In the genomic region with DNA sequence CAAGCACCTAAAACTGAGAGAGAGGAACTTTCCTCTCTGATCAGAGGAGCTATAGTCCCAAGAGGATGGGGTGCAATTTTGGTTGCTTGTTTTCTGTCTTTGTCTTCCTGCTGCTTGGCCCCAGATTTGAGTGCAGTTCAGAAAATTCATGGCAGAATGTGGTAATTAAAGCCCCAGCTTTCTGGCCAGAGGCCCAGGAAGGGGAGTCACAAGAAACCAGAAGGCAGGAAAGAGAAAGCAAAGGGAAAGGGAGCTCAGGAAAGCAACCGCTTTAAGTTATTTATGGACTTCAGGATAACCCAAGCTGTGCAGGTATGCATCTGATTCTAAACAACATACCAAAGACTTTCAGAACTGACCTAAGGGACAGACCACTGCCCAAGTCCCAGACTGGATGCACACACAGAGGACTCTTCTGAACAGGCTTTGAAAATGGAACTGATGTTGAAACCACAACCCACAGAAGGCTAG, we compare ENCODE assay signal across 12 cellular contexts.
DNase-seq lines count a peak whose midpoint lies in the region; ATAC-seq and TF ChIP-seq lines count a peak whose summit lies in the region.
"Had no signal": no experiment of that assay in that cellular context is flagged by ENCODE, and none has a peak within 500 bp of the region (broad histone marks: within the 10 kb centered on the region; RNA-seq: fewer than 3 reads in every experiment).

No MANE protein-coding gene starts in this region.

- peak; percentile 77 for ATAC-seq in SK-N-SH treated with all-trans-retinoic acid at 6 μM for 48 hours
- ATAC-seq in left lobe of liver = no peak
- ATAC-seq in GM18505 (IDR thresholded peaks at IDR 0.05; ENCODE audit: unreplicated experiment) = no peak
- no peak for ATAC-seq in right lobe of liver
- ATAC-seq: foreskin keratinocyte; stimulated activated naive B cell treated with anti-CD40 and anti-IgM and Interleukin-4, amounts not matched to agents 10 μg/mL and 1 μg/mL and 100 μg/mL, for 72 hours had no signal

- no peaks in the 10 kb centered on the region for H3K27me3 ChIP-seq in A673 (replicated peaks; ENCODE audit: insufficient read depth, low read depth, low read length, poor library complexity)
- H3K27me3 ChIP-seq in H9 (ENCODE audit: insufficient read depth, low read length) = no peaks in the 10 kb centered on the region
- H3K27me3 ChIP-seq in hepatocyte = no peaks in the 10 kb centered on the region
- no peaks in the 10 kb centered on the region for H3K27me3 ChIP-seq in right lobe of liver
- H3K27me3 ChIP-seq: BE2C, foreskin keratinocyte had no signal

- H2AK5ac ChIP-seq in H9 (ENCODE audit: insufficient read length, low read length) = no peak overlapping the region

- H3T11ph ChIP-seq in H9 (ENCODE audit: low read length) = no peak overlapping the region

- no peak overlapping the region for H3K4me3 Mint-ChIP-seq in H9
- H3K4me3 Mint-ChIP-seq: stimulated activated naive B cell treated with anti-CD40 and anti-IgM and Interleukin-4, amounts not matched to agents 10 μg/mL and 1 μg/mL and 100 μg/mL, for 72 hours had no signal

- no peaks in the 10 kb centered on the region for H3K23me2 ChIP-seq in H9 (ENCODE audit: insufficient read length, low read depth, low read length, poor library complexity, severe bottlenecking)

- H2BK15ac ChIP-seq in H9 (ENCODE audit: low read depth, low read length) = no peak overlapping the region

- no peak for TF ChIP-seq POLR2A in GM18505 (IDR thresholded peaks at IDR 0.05; ENCODE audit: borderline replicate concordance, extremely low read depth, insufficient read depth, insufficient read length)
- no peak for TF ChIP-seq POLR2A in right lobe of liver (IDR thresholded peaks at IDR 0.05)

- no TSS peak for BruUV-seq in A673 (replicated peaks; lab: Mats Ljungman, UMichigan)

- H3K18ac ChIP-seq in H9 (ENCODE audit: insufficient read length, low read depth, low read length) = no peak overlapping the region

- no peak overlapping the region for H4K5ac ChIP-seq in H9 (ENCODE audit: insufficient read length, low read depth, low read length)

- H3K56ac ChIP-seq in H9 (ENCODE audit: insufficient read length, low read depth, low read length) = no peak overlapping the region

- TF ChIP-seq CTCF in A673 (conservative IDR thresholded peaks at IDR 0.05; ENCODE audit: low read depth, low read length) (no peak), H9 (conservative IDR thresholded peaks at IDR 0.05) (no peak), hepatocyte (IDR thresholded peaks at IDR 0.05; ENCODE audit: poor library complexity) (no peak), right lobe of liver (IDR thresholded peaks at IDR 0.05) (no peak)

- no peak overlapping the region for H4K8ac ChIP-seq in H9 (replicated peaks; ENCODE audit: insufficient read length, low read depth, low read length)

- DNase-seq in A673 (ENCODE audit: low spot score) = peak; percentile 84
- DNase-seq in H9 = no peak
- no peak for DNase-seq in hepatocyte (ENCODE audit: low spot score)
- DNase-seq in left lobe of liver (ENCODE audit: low spot score) = no peak
- no peak for DNase-seq in RKO (ENCODE audit: low spot score)
- no peak for DNase-seq in right lobe of liver
- DNase-seq: BE2C; NK-92 treated with Interleukin-12 subunit alpha and Interleukin-12 subunit beta, amount 100 ng/mL, for 24 hours; stimulated activated naive B cell treated with anti-CD40 and anti-IgM and Interleukin-4, amounts not matched to agents 10 μg/mL and 1 μg/mL and 100 μg/mL, for 72 hours had no signal

- no peaks in the 10 kb centered on the region for H3K79me1 ChIP-seq in H9 (ENCODE audit: insufficient read depth, low read depth, low read length, poor library complexity, severe bottlenecking)

- H3K79me2 ChIP-seq in H9 (ENCODE audit: insufficient read depth, low read length) (no peaks in the 10 kb centered on the region), hepatocyte (no peaks in the 10 kb centered on the region)

- no peak overlapping the region for H3K4me3 ChIP-seq in A673 (ENCODE audit: low read depth, low read length, poor library complexity, severe bottlenecking)
- H3K4me3 ChIP-seq in hepatocyte = no peak overlapping the region
- no peak overlapping the region for H3K4me3 ChIP-seq in right lobe of liver

- POLR2A ChIA-PET in A673 (lab: Charles Lee; ENCODE audit: low non-redundant PET) = interaction anchor here (0.7 kb wide), 1 partner anchor 737 kb away, joined by 3 read pairs; no protein-coding TSS in a partner anchor

- no peaks in the 10 kb centered on the region for H4K20me1 ChIP-seq in H9 (ENCODE audit: control insufficient read depth, insufficient read depth, insufficient read length)
- H4K20me1 ChIP-seq in hepatocyte (ENCODE audit: insufficient read depth, poor library complexity, severe bottlenecking) = no peaks in the 10 kb centered on the region

- no peaks in the 10 kb centered on the region for H3K9me3 ChIP-seq in A673 (ENCODE audit: low read depth, low read length, poor library complexity, severe bottlenecking)
- H3K9me3 ChIP-seq in H9 (ENCODE audit: control insufficient read depth, low read depth, low read length) = no peaks in the 10 kb centered on the region
- H3K9me3 ChIP-seq in hepatocyte (ENCODE audit: low read depth) = no peaks in the 10 kb centered on the region
- no peaks in the 10 kb centered on the region for H3K9me3 ChIP-seq in right lobe of liver
- H3K9me3 ChIP-seq: BE2C had no signal

- H3K36me3 ChIP-seq in A673 (ENCODE audit: insufficient read depth, low read length, poor library complexity, severe bottlenecking) (no peaks in the 10 kb centered on the region), hepatocyte (replicated peaks; ENCODE audit: insufficient read depth, low read depth) (no peaks in the 10 kb centered on the region), right lobe of liver (no peaks in the 10 kb centered on the region)
- H3K36me3 ChIP-seq: BE2C had no signal

- H3K27ac ChIP-seq in A673 (ENCODE audit: low read depth, low read length, poor library complexity, severe bottlenecking) (peak overlapping the region; percentile 80), H9 (ENCODE audit: insufficient read length, low read depth, low read length) (no peak overlapping the region), hepatocyte (peak overlapping the region; percentile 47), right lobe of liver (no peak overlapping the region)
- H3K27ac ChIP-seq: foreskin keratinocyte had no signal

- no peak overlapping the region for H3K23ac ChIP-seq in H9 (ENCODE audit: insufficient read length, low read depth, low read length)

- no peaks in the 10 kb centered on the region; a peak in 1 of 4 replicates for H3K4me1 Mint-ChIP-seq in H9

- H3K27me3 Mint-ChIP-seq in H9 (ENCODE audit: low read depth) = no peaks in the 10 kb centered on the region
- H3K27me3 Mint-ChIP-seq: stimulated activated naive B cell treated with anti-CD40 and anti-IgM and Interleukin-4, amounts not matched to agents 10 μg/mL and 1 μg/mL and 100 μg/mL, for 72 hours had no signal

- no peak overlapping the region for H2BK5ac ChIP-seq in H9 (ENCODE audit: insufficient read length, low read length)

- intact Hi-C loops in A673 (cut with micrococcal nuclease; ENCODE audit: unreplicated experiment) = no loop called here
- intact Hi-C loops in right lobe of liver (cut with DNase I) = no loop called here

- H3K9ac ChIP-seq in H9 (ENCODE audit: extremely low read depth, insufficient read length, low read length) = no peak overlapping the region

- no peak overlapping the region for H2BK12ac ChIP-seq in H9 (ENCODE audit: insufficient read length, low read depth, low read length)

- peaks cover 2 to 6% (median 3%) of the 10 kb centered on the region in 3 experiments; a peak in 3 of 7 replicates for H3K36me3 Mint-ChIP-seq in H9 (ENCODE audit: insufficient read depth in 1 of 3, low read depth in 3 of 3)

- CTCF ChIA-PET in A673 (lab: Charles Lee) = interaction anchor here (1.5 kb wide), 1 partner anchor 138 kb away, joined by 3 read pairs; no protein-coding TSS in a partner anchor

- no CpG with 5 or more reads among the region's 1 CpG for WGBS in H9 (ENCODE audit: extremely low coverage, insufficient read length, low lambda C conversion rate)
- WGBS in hepatocyte (ENCODE audit: low lambda C conversion rate, missing lambda C conversion rate) = 62% methylated on average over 1 of the region's 1 CpG
- WGBS in right lobe of liver (ENCODE audit: insufficient coverage, low coverage, low lambda C conversion rate, missing lambda C conversion rate) = 70% methylated on average over 1 of the region's 1 CpG

- H2BK20ac ChIP-seq in H9 (ENCODE audit: low read depth, low read length, poor library complexity, severe bottlenecking) = no peak overlapping the region

- no peak overlapping the region for H3K27ac Mint-ChIP-seq in H9
- H3K27ac Mint-ChIP-seq: stimulated activated naive B cell treated with anti-CD40 and anti-IgM and Interleukin-4, amounts not matched to agents 10 μg/mL and 1 μg/mL and 100 μg/mL, for 72 hours had no signal

- H3K4me2 ChIP-seq in H9 (ENCODE audit: insufficient read depth, insufficient read length, low read length) (no peak overlapping the region), hepatocyte (peak overlapping the region; percentile 24)

- no peaks in the 10 kb centered on the region for H3K9me2 ChIP-seq in hepatocyte (replicated peaks; ENCODE audit: insufficient read depth)

- H2AFZ ChIP-seq in H9 (ENCODE audit: low read length) = no peak overlapping the region
- H2AFZ ChIP-seq in hepatocyte = no peak overlapping the region

- H3K4me1 ChIP-seq in A673 (ENCODE audit: insufficient read depth, low read length, poor library complexity, severe bottlenecking) = peaks cover 31% of the 10 kb centered on the region
- H3K4me1 ChIP-seq in H9 (ENCODE audit: insufficient read depth, low read length) = no peaks in the 10 kb centered on the region
- H3K4me1 ChIP-seq in hepatocyte (ENCODE audit: insufficient read depth) = peaks cover 7% of the 10 kb centered on the region
- H3K4me1 ChIP-seq in right lobe of liver = no peaks in the 10 kb centered on the region
- H3K4me1 ChIP-seq: BE2C had no signal

- no peak overlapping the region for H2BK120ac ChIP-seq in H9 (ENCODE audit: low read depth, low read length, poor library complexity, severe bottlenecking)

- no peak overlapping the region for H4K91ac ChIP-seq in H9 (ENCODE audit: insufficient read length, low read depth, low read length)

- H3K14ac ChIP-seq in H9 (ENCODE audit: insufficient read depth, low read length) = 0 out of 2 replicates have a peak overlapping the region, but pooled peaks have one; percentile 39

- H3K4ac ChIP-seq in H9 (ENCODE audit: low read depth, low read length) = no peak overlapping the region

- H3K9me3 Mint-ChIP-seq in H9 = no peaks in the 10 kb centered on the region
- H3K9me3 Mint-ChIP-seq: stimulated activated naive B cell treated with anti-CD40 and anti-IgM and Interleukin-4, amounts not matched to agents 10 μg/mL and 1 μg/mL and 100 μg/mL, for 72 hours had no signal

TF ChIP-seq in SK-N-SH treated with all-trans-retinoic acid at 6 μM for 48 hours, 23 proteins besides CTCF, POLR2A, EP300 and RAD21:
- TF ChIP-seq OSR1 (CRISPR knock-in tag; IDR thresholded peaks at IDR 0.05) (no peak), RARB (CRISPR knock-in tag; IDR thresholded peaks at IDR 0.05) (no peak), ZFP30 (CRISPR knock-in tag; IDR thresholded peaks at IDR 0.05) (peak; percentile 70; the same call in 1 of the 2 replicates), ZC3H10 (CRISPR knock-in tag; IDR thresholded peaks at IDR 0.05) (no peak)

Comparison
In these comparisons a context has a peak if more than half of its experiments do, and no peak if none do; other contexts are left out.
1. H3K27ac ChIP-seq: peak in A673 (single experiment) and hepatocyte (single experiment); none in H9 (single experiment) and right lobe of liver (0 of 3).